9 cellular contexts compared by ENCODE assay signal in genomic region chr12:127663716-127664115, GRCh38.
"Had no signal": no experiment of that assay in that cellular context is flagged by ENCODE, and none has a peak within 500 bp of the region (broad histone marks: within the 10 kb centered on the region; RNA-seq: fewer than 3 reads in every experiment).

No MANE protein-coding gene starts in this region.

- H3K4me1 ChIP-seq: HAP-1 had no signal

- H3K4me2 ChIP-seq: GM23338, KMS-11 had no signal

- FAIRE-seq: HepG2 had no signal

- H3K27ac ChIP-seq: HL-60, KMS-11 had no signal

- DNase-seq: H7, HFFc6, KBM-7 had no signal

- H3K4me3 ChIP-seq: GM23338, HAP-1 had no signal

- ATAC-seq: GM23338, HCT116, HepG2 had no signal

- H3K9me3 ChIP-seq: HAP-1 had no signal
